2 cellular contexts compared by ENCODE assay signal in genomic region chr10:34018129-34018528, GRCh38.
TF ChIP-seq lines count a peak whose summit lies in the region.

No MANE protein-coding gene starts in this region.

TF ChIP-seq in HepG2, 621 proteins besides CTCF, POLR2A, EP300 and RAD21:
- no peak for TF ChIP-seq ZMAT3 (CRISPR knock-in tag; conservative IDR thresholded peaks at IDR 0.05)
- TF ChIP-seq CCAR2 (optimal IDR thresholded peaks at IDR 0.05; ENCODE audit: low read depth, low read length), result no peak
- no peak for TF ChIP-seq FOXP4 (CRISPR knock-in tag; IDR thresholded peaks at IDR 0.05)
- TF ChIP-seq ZBTB14 (CRISPR knock-in tag; IDR thresholded peaks at IDR 0.05), result no peak
- TF ChIP-seq, protein P1, sequence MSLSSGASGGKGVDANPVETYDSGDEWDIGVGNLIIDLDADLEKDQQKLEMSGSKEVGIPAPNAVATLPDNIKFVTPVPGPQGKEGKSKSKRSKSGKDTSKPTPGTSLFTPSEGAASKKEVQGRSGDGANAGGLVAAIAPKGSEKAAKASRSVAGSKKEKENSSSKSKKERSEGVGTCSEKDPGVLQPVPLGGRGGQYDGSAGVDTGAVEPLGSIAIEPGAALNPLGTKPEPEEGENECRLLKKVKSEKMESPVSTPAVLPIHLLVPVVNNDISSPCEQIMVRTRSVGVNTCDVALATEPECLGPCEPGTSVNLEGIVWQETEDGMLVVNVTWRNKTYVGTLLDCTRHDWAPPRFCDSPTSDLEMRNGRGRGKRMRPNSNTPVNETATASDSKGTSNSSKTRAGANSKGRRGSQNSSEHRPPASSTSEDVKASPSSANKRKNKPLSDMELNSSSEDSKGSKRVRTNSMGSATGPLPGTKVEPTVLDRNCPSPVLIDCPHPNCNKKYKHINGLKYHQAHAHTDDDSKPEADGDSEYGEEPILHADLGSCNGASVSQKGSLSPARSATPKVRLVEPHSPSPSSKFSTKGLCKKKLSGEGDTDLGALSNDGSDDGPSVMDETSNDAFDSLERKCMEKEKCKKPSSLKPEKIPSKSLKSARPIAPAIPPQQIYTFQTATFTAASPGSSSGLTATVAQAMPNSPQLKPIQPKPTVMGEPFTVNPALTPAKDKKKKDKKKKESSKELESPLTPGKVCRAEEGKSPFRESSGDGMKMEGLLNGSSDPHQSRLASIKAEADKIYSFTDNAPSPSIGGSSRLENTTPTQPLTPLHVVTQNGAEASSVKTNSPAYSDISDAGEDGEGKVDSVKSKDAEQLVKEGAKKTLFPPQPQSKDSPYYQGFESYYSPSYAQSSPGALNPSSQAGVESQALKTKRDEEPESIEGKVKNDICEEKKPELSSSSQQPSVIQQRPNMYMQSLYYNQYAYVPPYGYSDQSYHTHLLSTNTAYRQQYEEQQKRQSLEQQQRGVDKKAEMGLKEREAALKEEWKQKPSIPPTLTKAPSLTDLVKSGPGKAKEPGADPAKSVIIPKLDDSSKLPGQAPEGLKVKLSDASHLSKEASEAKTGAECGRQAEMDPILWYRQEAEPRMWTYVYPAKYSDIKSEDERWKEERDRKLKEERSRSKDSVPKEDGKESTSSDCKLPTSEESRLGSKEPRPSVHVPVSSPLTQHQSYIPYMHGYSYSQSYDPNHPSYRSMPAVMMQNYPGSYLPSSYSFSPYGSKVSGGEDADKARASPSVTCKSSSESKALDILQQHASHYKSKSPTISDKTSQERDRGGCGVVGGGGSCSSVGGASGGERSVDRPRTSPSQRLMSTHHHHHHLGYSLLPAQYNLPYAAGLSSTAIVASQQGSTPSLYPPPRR (CRISPR knock-in tag; IDR thresholded peaks at IDR 0.05; ENCODE audit: borderline replicate concordance), result no peak
- TF ChIP-seq GABPA (IDR thresholded peaks at IDR 0.05; ENCODE audit: low read depth, low read length), result no peak
- TF ChIP-seq GABPA (CRISPR knock-in tag; IDR thresholded peaks at IDR 0.05; ENCODE audit: low read depth), result peak; percentile 50; the same call in 1 of the 2 replicates
- no peak for TF ChIP-seq ZNF614 (CRISPR knock-in tag; IDR thresholded peaks at IDR 0.05; ENCODE audit: borderline replicate concordance)
- no peak for TF ChIP-seq STAG1 (CRISPR knock-in tag; IDR thresholded peaks at IDR 0.05)
- TF ChIP-seq FOSL2 (CRISPR knock-in tag; IDR thresholded peaks at IDR 0.05), result peak; percentile 66
TF ChIP-seq in HepG2: peak in this region for 2.

TF ChIP-seq in H1, 55 proteins besides CTCF, POLR2A, EP300 and RAD21:
- TF ChIP-seq KDM1A (IDR thresholded peaks at IDR 0.05; ENCODE audit: borderline replicate concordance, low read length) (no peak), ZNF274 (IDR thresholded peaks at IDR 0.05; ENCODE audit: borderline replicate concordance, extremely low read depth, low read length) (no peak), YY1 (IDR thresholded peaks at IDR 0.05; ENCODE audit: low read depth, low read length) (no peak), TBP (IDR thresholded peaks at IDR 0.05; ENCODE audit: low read depth, low read length) (no peak), HDAC2 (IDR thresholded peaks at IDR 0.05; ENCODE audit: borderline replicate concordance in 1 of 2, low read depth in 2 of 2, low read length in 2 of 2) (no peak), MAFK (IDR thresholded peaks at IDR 0.05; ENCODE audit: low read depth, low read length) (no peak), TAF7 (optimal IDR thresholded peaks at IDR 0.05; ENCODE audit: borderline replicate concordance, low read depth, low read length) (no peak), JUND (IDR thresholded peaks at IDR 0.05; ENCODE audit: low read length) (no peak), FOSL1 (IDR thresholded peaks at IDR 0.05; ENCODE audit: insufficient read depth, low read depth, low read length) (no peak), SUZ12 (IDR thresholded peaks at IDR 0.05; ENCODE audit: low read length) (no peak), SIX5 (IDR thresholded peaks at IDR 0.05; ENCODE audit: low read depth, low read length) (no peak), TAF1 (IDR thresholded peaks at IDR 0.05; ENCODE audit: low read depth, low read length) (no peak), SP4 (IDR thresholded peaks at IDR 0.05; ENCODE audit: low read length) (no peak), CBX5 (IDR thresholded peaks at IDR 0.05; ENCODE audit: low read depth, low read length) (no peak), SRF (IDR thresholded peaks at IDR 0.05; ENCODE audit: low read depth, low read length) (no peak), ATF3 (IDR thresholded peaks at IDR 0.05; ENCODE audit: insufficient read depth, low read depth, low read length) (no peak), RBBP5 (IDR thresholded peaks at IDR 0.05; ENCODE audit: borderline replicate concordance, low read depth, low read length) (no peak), TEAD4 (IDR thresholded peaks at IDR 0.05; ENCODE audit: low read depth, low read length) (no peak), CEBPB (IDR thresholded peaks at IDR 0.05; ENCODE audit: low read depth, low read length) (no peak), BCL11A (IDR thresholded peaks at IDR 0.05; ENCODE audit: low read depth in 2 of 2, low read length in 2 of 2) (no peak)
